ENCODE assay signal across 2 cellular contexts in genomic region chr6:26328265-26328844, GRCh38.
TF ChIP-seq lines count a peak whose summit lies in the region.

No MANE protein-coding gene starts in this region.

TF ChIP-seq in HepG2, 621 proteins besides CTCF, POLR2A, EP300 and RAD21 (continues in another document):
- TF ChIP-seq ZBTB33 (CRISPR knock-in tag; IDR thresholded peaks at IDR 0.05), result 0 out of 2 replicates have a peak, but pooled peaks have one; percentile 8
- TF ChIP-seq NR0B2 (CRISPR knock-in tag; IDR thresholded peaks at IDR 0.05), result no peak
- TF ChIP-seq ZNF547 (CRISPR knock-in tag; IDR thresholded peaks at IDR 0.05), result no peak
- TF ChIP-seq ZFYVE20 (CRISPR knock-in tag; IDR thresholded peaks at IDR 0.05; ENCODE audit: borderline replicate concordance, low read depth), result no peak
- no peak for TF ChIP-seq ZNF333 (CRISPR knock-in tag; IDR thresholded peaks at IDR 0.05; ENCODE audit: borderline replicate concordance)
- peak; percentile 16; the same call in 1 of the 2 replicates for TF ChIP-seq TBX2 (CRISPR knock-in tag; IDR thresholded peaks at IDR 0.05; ENCODE audit: borderline replicate concordance)
- no peak for TF ChIP-seq SPEN (CRISPR knock-in tag; IDR thresholded peaks at IDR 0.05; ENCODE audit: low read depth)
- no peak for TF ChIP-seq BCLAF1 (IDR thresholded peaks at IDR 0.05)
- TF ChIP-seq ZNF501 (CRISPR knock-in tag; IDR thresholded peaks at IDR 0.05), result 0 out of 2 replicates have a peak, but pooled peaks have one; percentile 40
- 0 out of 2 replicates have a peak, but pooled peaks have one; percentile 6 for TF ChIP-seq ZFAT (CRISPR knock-in tag; conservative IDR thresholded peaks at IDR 0.05)
- TF ChIP-seq UBTF (CRISPR knock-in tag; IDR thresholded peaks at IDR 0.05), result no peak
- no peak for TF ChIP-seq ZNF614 (CRISPR knock-in tag; IDR thresholded peaks at IDR 0.05; ENCODE audit: borderline replicate concordance)
- TF ChIP-seq RCOR2 (CRISPR knock-in tag; IDR thresholded peaks at IDR 0.05), result peak; percentile 29; the same call in 1 of the 2 replicates

TF ChIP-seq in H1, 55 proteins besides CTCF, POLR2A, EP300 and RAD21:
- TF ChIP-seq KDM4A (IDR thresholded peaks at IDR 0.05; ENCODE audit: low read depth, low read length, severe bottlenecking) (peak; percentile 19), CHD7 (IDR thresholded peaks at IDR 0.05; ENCODE audit: insufficient replicate concordance, low read length) (peak; percentile 14), HDAC2 (IDR thresholded peaks at IDR 0.05; ENCODE audit: borderline replicate concordance in 1 of 2, low read depth in 2 of 2, low read length in 2 of 2) (no peak)
